17 cellular contexts compared by ENCODE assay signal in the genomic region with DNA sequence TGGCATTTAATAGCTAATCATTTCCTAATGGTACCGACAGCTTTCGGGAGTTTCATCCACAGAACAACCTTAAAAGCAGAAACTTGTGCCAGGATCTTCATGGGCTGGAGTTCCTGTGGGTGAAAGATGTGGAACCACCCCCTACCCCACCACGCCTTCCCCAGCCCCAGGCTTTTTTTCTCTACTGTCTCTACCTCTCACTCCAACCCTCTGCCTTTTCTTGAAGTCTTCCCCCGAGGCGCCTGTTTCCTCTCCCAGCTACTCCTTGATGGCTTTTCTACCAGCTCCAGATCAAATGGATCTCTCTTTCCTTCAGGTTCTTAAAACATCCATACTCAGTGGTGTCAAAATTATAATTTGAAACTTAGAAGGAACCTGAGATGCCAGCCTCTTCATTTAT.
DNase-seq lines count a peak whose midpoint lies in the region; ATAC-seq and TF ChIP-seq lines count a peak whose summit lies in the region.
"Had no signal": no experiment of that assay in that cellular context is flagged by ENCODE, and none has a peak within 500 bp of the region (broad histone marks: within the 10 kb centered on the region; RNA-seq: fewer than 3 reads in every experiment).

No MANE protein-coding gene starts in this region.

- H3K27ac ChIP-seq in VCaP (peak overlapping the region; percentile 93), dorsolateral prefrontal cortex (peak overlapping the region in 58 of 59 donors; percentile 14 to 95 (median 84)), osteoblast (ENCODE audit: low read depth, low read length) (no peak overlapping the region), tibial nerve (peak overlapping the region in 3 of 4 donors; percentile 38 to 81 (median 79))
- H3K27ac ChIP-seq: psoas muscle had no signal

- H3K4me1 ChIP-seq in osteoblast (ENCODE audit: insufficient read depth, low read length) (peaks cover 21% of the 10 kb centered on the region), tibial nerve (peaks cover 0 to 32% (median 8%) of the 10 kb centered on the region in 4 donors)

- no peak for TF ChIP-seq POLR2A in tibial nerve (IDR thresholded peaks at IDR 0.05)

- intact Hi-C loops in dorsolateral prefrontal cortex (cut with DNase I): no loop called here

- TF ChIP-seq EP300 in tibial nerve (IDR thresholded peaks at IDR 0.05): no peak

- no peak for ATAC-seq in HG02759 (IDR thresholded peaks at IDR 0.05; ENCODE audit: unreplicated experiment)
- no peak for ATAC-seq in GM21381 (IDR thresholded peaks at IDR 0.05; ENCODE audit: unreplicated experiment)
- ATAC-seq: naive thymus-derived CD4-positive, alpha-beta T cell had no signal

- H3K27me3 ChIP-seq in dorsolateral prefrontal cortex (no peaks in the 10 kb centered on the region), osteoblast (ENCODE audit: insufficient read depth, low read length) (peaks cover 25% of the 10 kb centered on the region), tibial nerve (no peaks in the 10 kb centered on the region)

- H2AFZ ChIP-seq in osteoblast (ENCODE audit: low read length): no peak overlapping the region

- H3K36me3 ChIP-seq in osteoblast (ENCODE audit: insufficient read depth, low read length) (no peaks in the 10 kb centered on the region), tibial nerve (no peaks in the 10 kb centered on the region)

- peak overlapping the region; percentile 69 for H3K4me2 ChIP-seq in osteoblast (ENCODE audit: insufficient read depth, low read length)

- DNase-seq in dorsolateral prefrontal cortex: no peak
- no peak for DNase-seq in osteoblast (ENCODE audit: insufficient read length, low spot score, missing footprints)
- no peak for DNase-seq in tibial nerve (ENCODE audit: low spot score in 2 of 2)
- DNase-seq in NCI-H1436 (lab: John Stamatoyannopoulos, UW): no peak
- DNase-seq: activated CD8-positive, alpha-beta memory T cell treated with anti-CD3 and anti-CD28 coated beads, Interleukin-2, amount 50 U/mL, for 48 hours; activated gamma-delta T cell; DND-41; naive thymus-derived CD4-positive, alpha-beta T cell; NCI-H1417 treated with DMSO at 0.1 percent for 48 hours; psoas muscle; Right ventricle myocardium superior; stimulated activated CD4-positive, alpha-beta T cell treated with anti-CD3 and anti-CD28 coated beads, Interleukin-12 subunit alpha, Interleukin-12 subunit beta, amount 100 ng/mL, for 4 hours; stimulated activated CD8-positive, alpha-beta memory T cell treated with anti-CD3 and anti-CD28 coated beads, Interleukin-4, amount 100 ng/mL, for 48 hours had no signal

- 84% methylated on average over 5 of the region's 5 CpGs for WGBS in tibial nerve, 2 donors

- TF ChIP-seq CTCF in VCaP (conservative IDR thresholded peaks at IDR 0.05): no peak
- no peak for TF ChIP-seq CTCF in dorsolateral prefrontal cortex (IDR thresholded peaks at IDR 0.05 in 54 of 56, conservative IDR thresholded peaks at IDR 0.05 in 2 of 56; ENCODE audit: low read depth in 1 of 56, partially characterized antibody in 56 of 56)
- no peak for TF ChIP-seq CTCF in osteoblast (IDR thresholded peaks at IDR 0.05; ENCODE audit: extremely low read depth, low read depth, low read length)
- no peak for TF ChIP-seq CTCF in tibial nerve (IDR thresholded peaks at IDR 0.05)

- H4K20me1 ChIP-seq in osteoblast (ENCODE audit: insufficient read depth, low read length): no peaks in the 10 kb centered on the region

- H3K79me2 ChIP-seq in osteoblast (ENCODE audit: insufficient read depth, low read length): no peaks in the 10 kb centered on the region

- no peaks in the 10 kb centered on the region for H3K9me3 ChIP-seq in osteoblast (ENCODE audit: low read depth, low read length)
- no peaks in the 10 kb centered on the region for H3K9me3 ChIP-seq in tibial nerve
- H3K9me3 ChIP-seq: psoas muscle had no signal

- H3K4me3 ChIP-seq in dorsolateral prefrontal cortex (no peak overlapping the region), osteoblast (ENCODE audit: insufficient read depth, low read length) (no peak overlapping the region), tibial nerve (no peak overlapping the region)
- H3K4me3 ChIP-seq: lung had no signal
